9 cellular contexts compared by ENCODE assay signal in genomic region chr1:183070923-183071618, GRCh38. TPM values are rescaled to one million over a fixed set of nuclear protein-coding genes. Genes with fewer than 3 reads are reported as not detected.
DNase-seq lines count a peak whose midpoint lies in the region; ATAC-seq and TF ChIP-seq lines count a peak whose summit lies in the region.
"Had no signal": no experiment of that assay in that cellular context is flagged by ENCODE, and none has a peak within 500 bp of the region (broad histone marks: within the 10 kb centered on the region; RNA-seq: fewer than 3 reads in every experiment).

No MANE protein-coding gene starts in this region.

- peaks cover 36 to 57% (median 49%) of the 10 kb centered on the region in 3 donors for H3K4me1 Mint-ChIP-seq in naive B cell

- H3K27me3 Mint-ChIP-seq in naive B cell, result no peaks in the 10 kb centered on the region

- H2AFZ ChIP-seq in ACC112 (ENCODE audit: low read length, unreplicated experiment) (no peak overlapping the region), SK-N-SH (ENCODE audit: low read depth) (no peak overlapping the region)

- 47% methylated on average over 3 of the region's 3 CpGs for WGBS in SK-N-SH (ENCODE audit: low lambda C conversion rate)

- peak overlapping the region; percentile 27 for H3K4me3 ChIP-seq in ACC112 (ENCODE audit: low read depth, low read length)
- no peak overlapping the region for H3K4me3 ChIP-seq in SK-N-SH (ENCODE audit: low read depth in 2 of 2, low read length in 1 of 2)
- H3K4me3 ChIP-seq: cardiac muscle cell had no signal

- H3K27ac ChIP-seq in ACC112 (ENCODE audit: low read depth, low read length) (peak overlapping the region; percentile 64), SK-N-SH (ENCODE audit: low read depth in 2 of 2, low read length in 1 of 2) (peak overlapping the region in 1 of 2 experiments; percentile 60; a peak in 2 of 4 replicates)
- H3K27ac ChIP-seq: cardiac muscle cell had no signal

- peaks cover 8% of the 10 kb centered on the region for H3F3A ChIP-seq in SK-N-SH (replicated peaks; ENCODE audit: insufficient read depth)

- H3K4me3 Mint-ChIP-seq in naive B cell, result peak overlapping the region in 7 of 8 donors; percentile 3 to 77 (median 55)

- peaks cover 0 to 6% (median 0%) of the 10 kb centered on the region in 7 donors for H3K9me3 Mint-ChIP-seq in naive B cell

- TF ChIP-seq RAD21 in SK-N-SH (IDR thresholded peaks at IDR 0.05; ENCODE audit: low read length), result no peak

- ATAC-seq in HG03103 (IDR thresholded peaks at IDR 0.05; ENCODE audit: low read depth, unreplicated experiment), result peak; percentile 83
- peak; percentile 75 to 77 for ATAC-seq in naive B cell (ENCODE audit: low read depth in 2 of 2)

- no peaks in the 10 kb centered on the region for H3K9me3 ChIP-seq in SK-N-SH

- no peaks in the 10 kb centered on the region for H3K9me2 ChIP-seq in SK-N-SH

- H3K4me1 ChIP-seq in ACC112 (ENCODE audit: control insufficient read depth, insufficient read depth, low read length, unreplicated experiment) (peaks cover 67% of the 10 kb centered on the region), SK-N-SH (ENCODE audit: control insufficient read depth in 1 of 2, insufficient read depth in 2 of 2, low read depth in 1 of 2, low read length in 1 of 2) (peaks cover 2 to 52% of the 10 kb centered on the region in 2 experiments)

- H3K27me3 ChIP-seq in ACC112 (ENCODE audit: insufficient read depth, low read length), result no peaks in the 10 kb centered on the region
- H3K27me3 ChIP-seq in SK-N-SH (ENCODE audit: insufficient read depth), result no peaks in the 10 kb centered on the region
- H3K27me3 ChIP-seq: cardiac muscle cell had no signal

- peaks cover 90% of the 10 kb centered on the region for H4K20me1 ChIP-seq in SK-N-SH (ENCODE audit: insufficient read depth)

- H3K9ac ChIP-seq in SK-N-SH, result no peak overlapping the region

- no peaks in the 10 kb centered on the region for H3K36me3 Mint-ChIP-seq in naive B cell

- H3K36me3 ChIP-seq in ACC112 (ENCODE audit: insufficient read depth, low read length) (no peaks in the 10 kb centered on the region; the same call in 1 of the 2 replicates), SK-N-SH (replicated peaks in 1 of 2; ENCODE audit: control insufficient read depth in 1 of 2, insufficient read depth in 2 of 2, low read length in 1 of 2) (no peaks in the 10 kb centered on the region)
- H3K36me3 ChIP-seq: cardiac muscle cell had no signal

- peak; percentile 20 for DNase-seq in GM19240 (ENCODE audit: insufficient read length, low spot score)
- DNase-seq in SK-N-SH, result no peak
- DNase-seq in naive B cell, result peak; percentile 15
- DNase-seq in midbrain (lab: John Stamatoyannopoulos, UW), result no peak
- DNase-seq in NCI-H446 treated with DMSO at 0.1 percent for 48 hours (lab: John Stamatoyannopoulos, UW), result no peak
- no peak for DNase-seq in activated gamma-delta T cell (lab: John Stamatoyannopoulos, UW)

- H3K4me2 ChIP-seq in SK-N-SH, result peak overlapping the region; percentile 36; the same call in 1 of the 2 replicates

- no peak for TF ChIP-seq CTCF in SK-N-SH (IDR thresholded peaks at IDR 0.05)

- TF ChIP-seq EP300 in SK-N-SH (IDR thresholded peaks at IDR 0.05; ENCODE audit: borderline replicate concordance in 1 of 2, low read depth in 1 of 2, low read length in 1 of 2), result peak in 1 of 2 experiments; percentile 67; a peak in 1 of 4 replicates

- peaks cover 93% of the 10 kb centered on the region for H3K79me2 ChIP-seq in ACC112 (ENCODE audit: control insufficient read depth, insufficient read depth, low read length, unreplicated experiment)
- H3K79me2 ChIP-seq in SK-N-SH (ENCODE audit: insufficient read depth), result peaks cover 96% of the 10 kb centered on the region

- CTCF ChIA-PET in SK-N-SH (lab: Yijun Ruan, JAX), result interaction anchor here (1.5 to 2.0 kb wide), 2 partner anchors 11 to 108 kb away, joined by 4 to 5 read pairs; no protein-coding TSS in a partner anchor

- H3K27ac Mint-ChIP-seq in naive B cell, result peak overlapping the region; percentile 0 to 84 (median 39)

- POLR2A ChIA-PET in SK-N-SH (lab: Yijun Ruan, JAX), result no interaction called here

TF ChIP-seq in SK-N-SH, 30 proteins besides CTCF, POLR2A, EP300 and RAD21:
- TF ChIP-seq ZBTB33 (IDR thresholded peaks at IDR 0.05; ENCODE audit: borderline replicate concordance, low read depth), result no peak
- no peak for TF ChIP-seq MXI1 (IDR thresholded peaks at IDR 0.05; ENCODE audit: low read depth, low read length)
- TF ChIP-seq FOXM1 (IDR thresholded peaks at IDR 0.05; ENCODE audit: low read depth), result no peak
- no peak for TF ChIP-seq CHD2 (IDR thresholded peaks at IDR 0.05; ENCODE audit: low read length, partially characterized antibody)
- no peak for TF ChIP-seq YY1 (IDR thresholded peaks at IDR 0.05; ENCODE audit: low read depth)
- TF ChIP-seq SIN3A (IDR thresholded peaks at IDR 0.05; ENCODE audit: borderline replicate concordance, low read depth, low read length), result no peak
- TF ChIP-seq JUND (IDR thresholded peaks at IDR 0.05), result peak; percentile 47
- TF ChIP-seq PBX3 (IDR thresholded peaks at IDR 0.05), result peak; percentile 63
- no peak for TF ChIP-seq RCOR1 (IDR thresholded peaks at IDR 0.05; ENCODE audit: low read length)
- peak; percentile 10; the same call in 1 of the 2 replicates for TF ChIP-seq RXRA (IDR thresholded peaks at IDR 0.05; ENCODE audit: borderline replicate concordance, low read depth)
- TF ChIP-seq TEAD4 (IDR thresholded peaks at IDR 0.05; ENCODE audit: borderline replicate concordance, insufficient read depth), result peak; percentile 22; the same call in 1 of the 2 replicates
- TF ChIP-seq RFX5 (IDR thresholded peaks at IDR 0.05; ENCODE audit: low read length), result no peak
- TF ChIP-seq FOXJ3 (CRISPR knock-in tag; IDR thresholded peaks at IDR 0.05), result no peak
- TF ChIP-seq TCF12 (IDR thresholded peaks at IDR 0.05), result peak; percentile 79
- no peak for TF ChIP-seq GATA2 (CRISPR knock-in tag; IDR thresholded peaks at IDR 0.05)
- no peak for TF ChIP-seq USF2 (IDR thresholded peaks at IDR 0.05; ENCODE audit: borderline replicate concordance, low read depth, low read length)
- 0 out of 2 replicates have a peak, but pooled peaks have one; percentile 19 for TF ChIP-seq NFIC (IDR thresholded peaks at IDR 0.05; ENCODE audit: borderline replicate concordance)
- no peak for TF ChIP-seq IRF3 (IDR thresholded peaks at IDR 0.05; ENCODE audit: low read depth, low read length)
TF ChIP-seq in SK-N-SH: peak in this region for 6.

RNA-seq across cellular contexts. Expression of gene LAMC1, which starts 47.9 kb away (rescaled TPM):
- polyA plus RNA-seq in SK-N-SH (2012; rRNA removed) (90.4 and 101 TPM in 2 replicates), naive B cell (ENCODE audit: low read depth in 6 of 6) (10 to 100 TPM in 5 of 6 donors, 1 to 10 TPM in 1; 5.9 to 17.6 (median 13.5) TPM)
- polyA plus RNA-seq in SK-N-SH (2012; cell fraction: cytosol; rRNA removed), result 123 and 125 TPM in 2 replicates
- polyA plus RNA-seq in SK-N-SH (2012; cell fraction: nucleus; rRNA removed), result 56.1 and 106 TPM in 2 replicates

Comparison
In these comparisons a context has a peak if more than half of its experiments do, and no peak if none do; other contexts are left out.
1. DNase-seq: peak in GM19240 (single experiment) and naive B cell (single experiment); none in SK-N-SH (single experiment), midbrain (single experiment), NCI-H446 treated with DMSO at 0.1 percent for 48 hours (single experiment) and activated gamma-delta T cell (single experiment).